ENCODE assay signal across 9 cellular contexts in the genomic region with DNA sequence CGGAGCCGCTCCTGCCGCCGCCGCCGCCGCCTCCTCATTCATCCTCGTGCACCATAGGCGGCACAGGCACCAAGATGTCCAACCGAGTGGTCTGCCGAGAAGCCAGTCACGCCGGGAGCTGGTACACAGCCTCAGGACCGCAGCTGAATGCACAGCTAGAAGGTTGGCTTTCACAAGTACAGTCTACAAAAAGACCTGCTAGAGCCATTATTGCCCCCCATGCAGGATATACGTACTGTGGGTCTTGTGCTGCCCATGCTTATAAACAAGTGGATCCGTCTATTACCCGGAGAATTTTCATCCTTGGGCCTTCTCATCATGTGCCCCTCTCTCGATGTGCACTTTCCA. TPM values are rescaled to one million over a fixed set of nuclear protein-coding genes. Genes with fewer than 3 reads are reported as not detected.
DNase-seq lines count a peak whose midpoint lies in the region; ATAC-seq, FAIRE-seq and TF ChIP-seq lines count a peak whose summit lies in the region.
"Not testable (repeated sequence)": the region's sequence is repeated elsewhere in the genome, so short reads cannot be mapped to it uniquely, and the experiment has no call there.
"Had no signal": no experiment of that assay in that cellular context is flagged by ENCODE, and none has a peak within 500 bp of the region (broad histone marks: within the 10 kb centered on the region; RNA-seq: fewer than 3 reads in every experiment).

No MANE protein-coding gene starts in this region.

- not testable (repeated sequence) for H3K27ac Mint-ChIP-seq in Caco-2 (ENCODE audit: unreplicated experiment); activated B cell treated with CpG ODN at 0.5 μM for 24 hours
- H3K27ac Mint-ChIP-seq in immature natural killer cell (peak overlapping the region; percentile 58 to 81 (median 64)), progenitor cell of endocrine pancreas (peak overlapping the region; percentile 52), type B pancreatic cell (peak overlapping the region; percentile 57)

- H3K27me3 Mint-ChIP-seq in Caco-2 (ENCODE audit: insufficient read depth, unreplicated experiment); activated B cell treated with CpG ODN at 0.5 μM for 24 hours; immature natural killer cell (ENCODE audit: low read depth in 3 of 3): not testable (repeated sequence)
- H3K27me3 Mint-ChIP-seq in progenitor cell of endocrine pancreas: peaks cover 46% of the 10 kb centered on the region
- peaks cover 39% of the 10 kb centered on the region for H3K27me3 Mint-ChIP-seq in type B pancreatic cell

- not testable (repeated sequence) for H3K9me3 ChIP-seq in Caco-2; MG63; adipocyte (ENCODE audit: control insufficient read depth, low read length); endothelial cell of umbilical vein (replicated peaks; ENCODE audit: control insufficient read depth, insufficient read depth, low read length)

- not testable (repeated sequence) for H3K36me3 Mint-ChIP-seq in Caco-2 (ENCODE audit: insufficient read depth, unreplicated experiment); activated B cell treated with CpG ODN at 0.5 μM for 24 hours (ENCODE audit: low read depth); immature natural killer cell; progenitor cell of endocrine pancreas (ENCODE audit: insufficient read depth); type B pancreatic cell

- peak overlapping the region; percentile 51 for H2AFZ ChIP-seq in endothelial cell of umbilical vein (ENCODE audit: low read depth, low read length)

- CTCF ChIA-PET in Caco-2 (lab: Charles Lee); activated B cell treated with CpG ODN at 0.5 μM for 24 hours (lab: Charles Lee): not testable (repeated sequence)
- CTCF ChIA-PET in endothelial cell of umbilical vein (lab: Charles Lee): interaction anchor here (0.6 kb wide), 1 partner anchor 10 kb away, joined by 3 read pairs; no protein-coding TSS in a partner anchor

- not testable (repeated sequence) for DNase-seq in Caco-2; MG63; activated B cell treated with CpG ODN at 0.5 μM for 24 hours; adipocyte (ENCODE audit: low read depth); endothelial cell of umbilical vein (ENCODE audit: low read depth, low spot score); progenitor cell of endocrine pancreas (ENCODE audit: low spot score, unreplicated experiment); type B pancreatic cell (ENCODE audit: extremely low spot score, unreplicated experiment)
- DNase-seq in immature natural killer cell: peak in 1 of 3 donors; percentile 17

- not testable (repeated sequence) for H3K36me3 ChIP-seq in Caco-2 (ENCODE audit: control insufficient read depth, insufficient read depth, low read length); MG63; adipocyte (ENCODE audit: control insufficient read depth, insufficient read depth, low read length, severe bottlenecking); endothelial cell of umbilical vein (ENCODE audit: control insufficient read depth in 2 of 2, extremely low read depth in 1 of 2, insufficient read depth in 2 of 2, low read length in 2 of 2)

- not testable (repeated sequence) for H3K27me3 ChIP-seq in Caco-2 (replicated peaks; ENCODE audit: control insufficient read depth, insufficient read depth, low read length); MG63; adipocyte (replicated peaks; ENCODE audit: control insufficient read depth, insufficient read depth, low read length); endothelial cell of umbilical vein (ENCODE audit: control insufficient read depth in 2 of 2, insufficient read depth in 2 of 2, low read length in 2 of 2)

- H4K20me1 ChIP-seq in endothelial cell of umbilical vein (replicated peaks; ENCODE audit: control insufficient read depth, extremely low read depth, insufficient read depth, low read length): not testable (repeated sequence)

- TF ChIP-seq CTCF in Caco-2 (IDR thresholded peaks at IDR 0.05; ENCODE audit: insufficient read depth in 1 of 2, low read depth in 1 of 2, low read length in 1 of 2, severe bottlenecking in 1 of 2, unreplicated experiment in 1 of 2); activated B cell treated with CpG ODN at 0.5 μM for 24 hours (IDR thresholded peaks at IDR 0.05); endothelial cell of umbilical vein (IDR thresholded peaks at IDR 0.05; ENCODE audit: extremely low read depth in 1 of 2, insufficient read depth in 1 of 2, low read depth in 1 of 2, low read length in 2 of 2); progenitor cell of endocrine pancreas (IDR thresholded peaks at IDR 0.05; ENCODE audit: unreplicated experiment); type B pancreatic cell (conservative IDR thresholded peaks at IDR 0.05): not testable (repeated sequence)

- dilution Hi-C loops in endothelial cell of umbilical vein (cut with MboI; ENCODE audit: extremely low pct_ligation_motif_present, low sequenced_read_pairs): not testable (repeated sequence)

- intact Hi-C loops in Caco-2 (cut with micrococcal nuclease; ENCODE audit: unreplicated experiment); activated B cell treated with CpG ODN at 0.5 μM for 24 hours (cut with micrococcal nuclease); endothelial cell of umbilical vein (cut with micrococcal nuclease): not testable (repeated sequence)

- H3K9me1 ChIP-seq in endothelial cell of umbilical vein (replicated peaks; ENCODE audit: control insufficient read depth, extremely low read depth, insufficient read depth, low read length): not testable (repeated sequence)

- H3K4me3 Mint-ChIP-seq in Caco-2 (ENCODE audit: unreplicated experiment): peak overlapping the region; percentile 77
- peak overlapping the region; percentile 86 for H3K4me3 Mint-ChIP-seq in activated B cell treated with CpG ODN at 0.5 μM for 24 hours
- peak overlapping the region; percentile 85 to 89 (median 88) for H3K4me3 Mint-ChIP-seq in immature natural killer cell
- peak overlapping the region; percentile 78 for H3K4me3 Mint-ChIP-seq in progenitor cell of endocrine pancreas (ENCODE audit: low read depth)
- H3K4me3 Mint-ChIP-seq in type B pancreatic cell: peak overlapping the region; percentile 88

- peak overlapping the region; percentile 30 for H3K4me2 ChIP-seq in endothelial cell of umbilical vein (ENCODE audit: insufficient read depth, low read length)

- H3K4me1 Mint-ChIP-seq in Caco-2 (ENCODE audit: low read depth, unreplicated experiment): not testable (repeated sequence)
- H3K4me1 Mint-ChIP-seq in activated B cell treated with CpG ODN at 0.5 μM for 24 hours (peaks cover 28% of the 10 kb centered on the region), immature natural killer cell (peaks cover 20 to 21% of the 10 kb centered on the region in 2 donors), progenitor cell of endocrine pancreas (ENCODE audit: low read depth) (peaks cover 14% of the 10 kb centered on the region), type B pancreatic cell (ENCODE audit: unreplicated experiment) (peaks cover 32% of the 10 kb centered on the region)

- not testable (repeated sequence) for FAIRE-seq in endothelial cell of umbilical vein (lab: Jason Lieb, UNC)

- not testable (repeated sequence) for BruUV-seq in Caco-2 (replicated peaks; lab: Mats Ljungman, UMichigan); endothelial cell of umbilical vein (replicated peaks; lab: Mats Ljungman, UMichigan)

- H3K4me3 ChIP-seq in Caco-2 (ENCODE audit: low read depth, low read length): peak overlapping the region; percentile 32
- H3K4me3 ChIP-seq in MG63: peak overlapping the region; percentile 42
- peak overlapping the region; percentile 64 for H3K4me3 ChIP-seq in adipocyte (ENCODE audit: low read length)
- H3K4me3 ChIP-seq in endothelial cell of umbilical vein (replicated peaks in 1 of 3; ENCODE audit: insufficient read depth in 1 of 3, low read depth in 1 of 3, low read length in 3 of 3): peak overlapping the region in 1 of 3 experiments; percentile 38

- H3K4me1 ChIP-seq in Caco-2; endothelial cell of umbilical vein (ENCODE audit: control insufficient read depth, extremely low read depth, insufficient read depth, low read length): not testable (repeated sequence)
- H3K4me1 ChIP-seq in adipocyte (ENCODE audit: control insufficient read depth, insufficient read depth, low read length): peaks cover 24% of the 10 kb centered on the region

- not testable (repeated sequence) for ATAC-seq in activated B cell treated with CpG ODN at 0.5 μM for 24 hours (ENCODE audit: low read depth)

- H3K9ac ChIP-seq in adipocyte (ENCODE audit: low read length); endothelial cell of umbilical vein (replicated peaks; ENCODE audit: extremely low read depth, insufficient read depth, low read length): not testable (repeated sequence)

- not testable (repeated sequence) for H3K27ac ChIP-seq in endothelial cell of umbilical vein (ENCODE audit: insufficient read depth, low read depth, low read length)

- not testable (repeated sequence) for TF ChIP-seq POLR2A in endothelial cell of umbilical vein (IDR thresholded peaks at IDR 0.05; ENCODE audit: low read depth, low read length)

- not testable (repeated sequence) for H3K9me3 Mint-ChIP-seq in Caco-2 (ENCODE audit: unreplicated experiment); activated B cell treated with CpG ODN at 0.5 μM for 24 hours; immature natural killer cell; progenitor cell of endocrine pancreas (ENCODE audit: low read depth); type B pancreatic cell

- POLR2A ChIA-PET in Caco-2 (lab: Charles Lee); activated B cell treated with CpG ODN at 0.5 μM for 24 hours (lab: Charles Lee); endothelial cell of umbilical vein (lab: Charles Lee): not testable (repeated sequence)

- H3K79me2 ChIP-seq in endothelial cell of umbilical vein (ENCODE audit: control insufficient read depth, insufficient read depth, low read length): not testable (repeated sequence)

RNA-seq across cellular contexts. Expression of a gene that starts 4.5 kb away (rescaled TPM):
- total RNA-seq in Caco-2 (2022) (0.46 TPM in 1 of 2 replicates, not detected in the other), activated B cell treated with CpG ODN at 0.5 μM for 24 hours (4.7 and 5.4 TPM in 2 replicates), endothelial cell of umbilical vein (10.8 and 13.3 TPM in 2 replicates), progenitor cell of endocrine pancreas (not detected in 2 replicates), type B pancreatic cell (ENCODE audit: low replicate concordance) (1.0 and 1.6 TPM in 2 replicates)
- total RNA-seq in MG63 (2014; rRNA removed; shearing (Covaris generic); ENCODE audit: low replicate concordance): 11.2 and 17.8 TPM in 2 replicates
- polyA plus RNA-seq in endothelial cell of umbilical vein (8.5 and 9.7 TPM in 2 replicates), immature natural killer cell (1 to 10 TPM; 1.1 to 5.1 (median 1.5) TPM)
- polyA plus RNA-seq in endothelial cell of umbilical vein (2011; cell fraction: cytosol; rRNA removed): 9.2 and 9.8 TPM in 2 replicates
- polyA plus RNA-seq in endothelial cell of umbilical vein (2011; cell fraction: nucleus; rRNA removed): 2.9 and 4.0 TPM in 2 replicates
- 17.7 and 18.2 TPM in 2 replicates for polyA plus RNA-seq in endothelial cell of umbilical vein (2012)
- polyA minus RNA-seq in endothelial cell of umbilical vein: 4.0 and 5.8 TPM in 2 replicates
- polyA minus RNA-seq in endothelial cell of umbilical vein (2011; cell fraction: cytosol; rRNA and poly(A)+ RNA removed): 4.5 TPM
- 0.77 and 2.6 TPM in 2 replicates for polyA minus RNA-seq in endothelial cell of umbilical vein (2011; cell fraction: nucleus; rRNA and poly(A)+ RNA removed)
- total RNA-seq: HT-29 had no signal

RNA-seq across cellular contexts. Expression of a gene that starts 26.2 kb away (rescaled TPM):
- total RNA-seq in Caco-2 (2022) (15.9 and 16.7 TPM in 2 replicates), activated B cell treated with CpG ODN at 0.5 μM for 24 hours (31.2 and 33.9 TPM in 2 replicates), endothelial cell of umbilical vein (9.3 and 9.9 TPM in 2 replicates), progenitor cell of endocrine pancreas (47.7 and 57.4 TPM in 2 replicates), type B pancreatic cell (ENCODE audit: low replicate concordance) (26.5 and 29.9 TPM in 2 replicates)
- total RNA-seq in MG63 (2014; rRNA removed; shearing (Covaris generic); ENCODE audit: low replicate concordance): 1.6 and 4.7 TPM in 2 replicates
- polyA plus RNA-seq in endothelial cell of umbilical vein (3.7 and 4.0 TPM in 2 replicates), immature natural killer cell (10 to 100 TPM in 1 of 3 donors, 1 to 10 TPM in 2; 2.5 to 15.5 (median 4.5) TPM)
- polyA plus RNA-seq in endothelial cell of umbilical vein (2011; cell fraction: cytosol; rRNA removed): 3.2 and 3.9 TPM in 2 replicates
- polyA plus RNA-seq in endothelial cell of umbilical vein (2011; cell fraction: nucleus; rRNA removed): 5.9 and 10.1 TPM in 2 replicates
- 6.7 and 7.3 TPM in 2 replicates for polyA plus RNA-seq in endothelial cell of umbilical vein (2012)
- polyA minus RNA-seq in endothelial cell of umbilical vein: 6.9 and 8.3 TPM in 2 replicates
- 1.8 TPM for polyA minus RNA-seq in endothelial cell of umbilical vein (2011; cell fraction: cytosol; rRNA and poly(A)+ RNA removed)
- polyA minus RNA-seq in endothelial cell of umbilical vein (2011; cell fraction: nucleus; rRNA and poly(A)+ RNA removed): 7.9 and 9.7 TPM in 2 replicates
